1 cellular context compared by ENCODE assay signal in genomic region chr17:47265983-47266541, GRCh38.
TF ChIP-seq lines count a peak whose summit lies in the region.

No MANE protein-coding gene starts in this region.

TF ChIP-seq in K562, 482 proteins besides CTCF, POLR2A, EP300 and RAD21 (continued from another document and continues in another):
- TF ChIP-seq RREB1 (CRISPR knock-in tag; IDR thresholded peaks at IDR 0.05), result peak; percentile 93
- TF ChIP-seq PKNOX1 (IDR thresholded peaks at IDR 0.05), result peak; percentile 88
- no peak; the same call in 1 of the 2 replicates for TF ChIP-seq SIN3B (IDR thresholded peaks at IDR 0.05; ENCODE audit: low read depth)
- peak; percentile 97 for TF ChIP-seq SOX6 (IDR thresholded peaks at IDR 0.05)
- peak; percentile 76 for TF ChIP-seq NR2F6 (CRISPR knock-in tag; IDR thresholded peaks at IDR 0.05)
- peak; percentile 75 to 86 for TF ChIP-seq FOXK2 (conservative IDR thresholded peaks at IDR 0.05 in 1 of 2, IDR thresholded peaks at IDR 0.05 in 1 of 2; ENCODE audit: low read depth in 2 of 2)
- TF ChIP-seq ZBTB9 (CRISPR knock-in tag; IDR thresholded peaks at IDR 0.05), result peak; percentile 75; the same call in 1 of the 2 replicates
- TF ChIP-seq ZNF766 (CRISPR knock-in tag; conservative IDR thresholded peaks at IDR 0.05), result peak; percentile 84
- no peak for TF ChIP-seq NONO (IDR thresholded peaks at IDR 0.05; ENCODE audit: low read depth in 2 of 2, low read length in 1 of 2)
- no peak for TF ChIP-seq GTF2B (IDR thresholded peaks at IDR 0.05; ENCODE audit: extremely low read depth, insufficient read length)
- TF ChIP-seq C11orf30 (IDR thresholded peaks at IDR 0.05; ENCODE audit: low read depth), result peak; percentile 57
- peak; percentile 96 for TF ChIP-seq ZNF384 (IDR thresholded peaks at IDR 0.05; ENCODE audit: low read depth, low read length)
- peak; percentile 23; the same call in 1 of the 2 replicates for TF ChIP-seq ARID3A (IDR thresholded peaks at IDR 0.05; ENCODE audit: borderline replicate concordance, low read depth, low read length)
- TF ChIP-seq ZNF655 (CRISPR knock-in tag; IDR thresholded peaks at IDR 0.05), result no peak
- TF ChIP-seq PRDM10 (IDR thresholded peaks at IDR 0.05; ENCODE audit: partially characterized antibody), result peak; percentile 89
- TF ChIP-seq MBD2 (IDR thresholded peaks at IDR 0.05; ENCODE audit: borderline replicate concordance, low read depth), result peak; percentile 65; the same call in 1 of the 2 replicates
- peak; percentile 100 for TF ChIP-seq FOSL1 (tag; conservative IDR thresholded peaks at IDR 0.05)
- TF ChIP-seq SMARCC2 (IDR thresholded peaks at IDR 0.05; ENCODE audit: low read depth), result peak; percentile 79
- TF ChIP-seq ZNF282 (CRISPR knock-in tag; IDR thresholded peaks at IDR 0.05), result no peak
- peak; percentile 61 for TF ChIP-seq L3MBTL2 (IDR thresholded peaks at IDR 0.05)
- TF ChIP-seq EHMT2 (IDR thresholded peaks at IDR 0.05), result peak; percentile 42; the same call in 1 of the 2 replicates
- TF ChIP-seq USF2 (CRISPR knock-in tag; IDR thresholded peaks at IDR 0.05), result peak; percentile 83
- no peak for TF ChIP-seq ESRRB (CRISPR knock-in tag; IDR thresholded peaks at IDR 0.05; ENCODE audit: borderline replicate concordance)
- TF ChIP-seq ZNF232 (CRISPR knock-in tag; IDR thresholded peaks at IDR 0.05), result no peak
- 0 out of 2 replicates have a peak, but pooled peaks have one; percentile 22 for TF ChIP-seq ATF4 (CRISPR knock-in tag; IDR thresholded peaks at IDR 0.05)
- TF ChIP-seq RNF219 (CRISPR knock-in tag; IDR thresholded peaks at IDR 0.05), result no peak
- TF ChIP-seq TARDBP (IDR thresholded peaks at IDR 0.05), result no peak
- TF ChIP-seq HMGN3 (IDR thresholded peaks at IDR 0.05; ENCODE audit: borderline replicate concordance, extremely low read depth, insufficient read length, low read depth, low read length), result peak; percentile 36
- 0 out of 4 replicates have a peak, but pooled peaks of 1 of the 2 experiments have one; percentile 9 for TF ChIP-seq FOXA3 (CRISPR knock-in tag; conservative IDR thresholded peaks at IDR 0.05 in 1 of 2, IDR thresholded peaks at IDR 0.05 in 1 of 2)
- TF ChIP-seq MNT (conservative IDR thresholded peaks at IDR 0.05), result peak; percentile 60 to 65; a peak in 3 of 4 replicates
- TF ChIP-seq CBFA2T3 (IDR thresholded peaks at IDR 0.05), result peak; percentile 95
- TF ChIP-seq MAX (CRISPR knock-in tag; IDR thresholded peaks at IDR 0.05), result peak; percentile 46; the same call in 1 of the 2 replicates
- no peak for TF ChIP-seq ZNF717 (CRISPR knock-in tag; IDR thresholded peaks at IDR 0.05)
